Comparison of ENCODE assay signal across 14 cellular contexts in genomic region chr7:148708026-148708685, GRCh38. TPM values are rescaled to one million over a fixed set of nuclear protein-coding genes. Genes with fewer than 3 reads are reported as not detected.
DNase-seq lines count a peak whose midpoint lies in the region; ATAC-seq lines count a peak whose summit lies in the region.
"Had no signal": no experiment of that assay in that cellular context is flagged by ENCODE, and none has a peak within 500 bp of the region (broad histone marks: within the 10 kb centered on the region; RNA-seq: fewer than 3 reads in every experiment).

No MANE protein-coding gene starts in this region.

- H3K9me3 Mint-ChIP-seq in stimulated activated naive CD8-positive, alpha-beta T cell treated with anti-CD3 and anti-CD28 coated beads, Interleukin-15, Interleukin-2, amounts not matched to agents 100 ng/mL and 50 ng/mL, for 24 hours, result no peaks in the 10 kb centered on the region

- H3K4me3 Mint-ChIP-seq in stimulated activated naive CD8-positive, alpha-beta T cell treated with anti-CD3 and anti-CD28 coated beads, Interleukin-15, Interleukin-2, amounts not matched to agents 100 ng/mL and 50 ng/mL, for 24 hours, result no peak overlapping the region

- no peak for ATAC-seq in stimulated activated naive CD8-positive, alpha-beta T cell treated with anti-CD3 and anti-CD28 coated beads, Interleukin-15, Interleukin-2, amounts not matched to agents 100 U/mL and 50 U/mL, for 24 hours
- ATAC-seq in GM21515 (IDR thresholded peaks at IDR 0.05; ENCODE audit: unreplicated experiment), result no peak
- ATAC-seq: left lung, PC-3 had no signal

- H3K4me1 Mint-ChIP-seq in stimulated activated naive CD8-positive, alpha-beta T cell treated with anti-CD3 and anti-CD28 coated beads, Interleukin-15, Interleukin-2, amounts not matched to agents 100 ng/mL and 50 ng/mL, for 24 hours (ENCODE audit: low read depth), result peaks cover 93% of the 10 kb centered on the region

- DNase-seq in stimulated activated naive CD8-positive, alpha-beta T cell treated with anti-CD3 and anti-CD28 coated beads, Interleukin-15, Interleukin-2, amounts not matched to agents 100 U/mL and 50 U/mL, for 24 hours, result no peak
- DNase-seq in SIG-M5 (lab: John Stamatoyannopoulos, UW) (peak; percentile 20), iris pigment epithelial cell (ENCODE audit: low read depth) (peak; percentile 24), SK-N-DZ (ENCODE audit: low spot score) (no peak), NCI-H1092 treated with DMSO at 0.1 percent for 48 hours (lab: John Stamatoyannopoulos, UW) (no peak)
- no peak for DNase-seq in stimulated activated CD8-positive, alpha-beta memory T cell treated with anti-CD3 and anti-CD28 coated beads, Interleukin-4, amount 100 ng/mL, for 48 hours
- DNase-seq: cortex of kidney; foreskin fibroblast; NCI-H1436 treated with DMSO at 0.1 percent for 48 hours; PC-3; stimulated activated CD4-positive, alpha-beta T cell treated with anti-CD3 and anti-CD28 coated beads, Interleukin-4, amount 100 ng/mL, for 4 hours had no signal

- H3K27ac Mint-ChIP-seq in stimulated activated naive CD8-positive, alpha-beta T cell treated with anti-CD3 and anti-CD28 coated beads, Interleukin-15, Interleukin-2, amounts not matched to agents 100 ng/mL and 50 ng/mL, for 24 hours, result peak overlapping the region; percentile 9

- H3K27me3 Mint-ChIP-seq in stimulated activated naive CD8-positive, alpha-beta T cell treated with anti-CD3 and anti-CD28 coated beads, Interleukin-15, Interleukin-2, amounts not matched to agents 100 ng/mL and 50 ng/mL, for 24 hours, result no peaks in the 10 kb centered on the region

- H3K36me3 Mint-ChIP-seq in stimulated activated naive CD8-positive, alpha-beta T cell treated with anti-CD3 and anti-CD28 coated beads, Interleukin-15, Interleukin-2, amounts not matched to agents 100 ng/mL and 50 ng/mL, for 24 hours (ENCODE audit: low read depth), result peaks cover 21% of the 10 kb centered on the region

RNA-seq across cellular contexts. Expression of gene CUL1, which starts 9.5 kb away (rescaled TPM):
- 50.5 and 52.6 TPM in 2 replicates for polyA plus RNA-seq in SK-N-DZ (2014; cell fraction: cytosol; rRNA removed)
- 35.6 and 51.8 TPM in 2 replicates for polyA plus RNA-seq in SK-N-DZ (2014; cell fraction: nucleus; rRNA removed)

Comparison
In these comparisons a context has a peak if more than half of its experiments do, and no peak if none do; other contexts are left out.
1. DNase-seq: peak in SIG-M5 (single experiment) and iris pigment epithelial cell (single experiment); none in stimulated activated naive CD8-positive, alpha-beta T cell treated with anti-CD3 and anti-CD28 coated beads, Interleukin-15, Interleukin-2, amounts not matched to agents 100 U/mL and 50 U/mL, for 24 hours (single experiment), SK-N-DZ (single experiment), stimulated activated CD8-positive, alpha-beta memory T cell treated with anti-CD3 and anti-CD28 coated beads, Interleukin-4, amount 100 ng/mL, for 48 hours (single experiment) and NCI-H1092 treated with DMSO at 0.1 percent for 48 hours (single experiment).